8 cellular contexts compared by ENCODE assay signal in genomic region chr14:90398841-90399540, GRCh38. TPM values are rescaled to one million over a fixed set of nuclear protein-coding genes. Genes with fewer than 3 reads are reported as not detected.
DNase-seq lines count a peak whose midpoint lies in the region; ATAC-seq, FAIRE-seq and TF ChIP-seq lines count a peak whose summit lies in the region.

No MANE protein-coding gene starts in this region.

- H3K9me1 ChIP-seq in endothelial cell of umbilical vein (replicated peaks; ENCODE audit: control insufficient read depth, extremely low read depth, insufficient read depth, low read length): no peaks in the 10 kb centered on the region

- no peak for FAIRE-seq in endothelial cell of umbilical vein (lab: Jason Lieb, UNC)

- H4K20me1 ChIP-seq in DOHH2 (ENCODE audit: control insufficient read depth, insufficient read depth, low read depth, low read length): peaks cover 25% of the 10 kb centered on the region
- H4K20me1 ChIP-seq in OCI-LY3 (ENCODE audit: insufficient read depth, low read length): peaks cover 28% of the 10 kb centered on the region
- peaks cover 6% of the 10 kb centered on the region for H4K20me1 ChIP-seq in endothelial cell of umbilical vein (replicated peaks; ENCODE audit: control insufficient read depth, extremely low read depth, insufficient read depth, low read length)

- H3K9ac ChIP-seq in OCI-LY3 (ENCODE audit: low read length) (peak overlapping the region; percentile 83), endothelial cell of umbilical vein (replicated peaks; ENCODE audit: extremely low read depth, insufficient read depth, low read length) (peak overlapping the region; percentile 54), parathyroid adenoma (no peak overlapping the region)

- H3K27ac ChIP-seq in DOHH2 (ENCODE audit: low read depth, low read length) (peak overlapping the region; percentile 74), OCI-LY3 (ENCODE audit: low read length) (peak overlapping the region; percentile 71), endothelial cell of umbilical vein (ENCODE audit: insufficient read depth, low read depth, low read length) (peak overlapping the region; percentile 14), parathyroid adenoma (peak overlapping the region; percentile 72)

- H2AFZ ChIP-seq in OCI-LY3 (ENCODE audit: low read depth, low read length) (no peak overlapping the region), endothelial cell of umbilical vein (ENCODE audit: low read depth, low read length) (no peak overlapping the region), parathyroid adenoma (no peak overlapping the region)

- no peak for TF ChIP-seq POLR2A in endothelial cell of umbilical vein (IDR thresholded peaks at IDR 0.05; ENCODE audit: low read depth, low read length)

- intact Hi-C loops in endothelial cell of umbilical vein (cut with micrococcal nuclease): loop anchor here (1.0 to 5.0 kb wide), 11 partner anchors 10 to 403 kb away; no protein-coding TSS in a partner anchor

- peaks cover 58% of the 10 kb centered on the region for H3K36me3 ChIP-seq in DOHH2 (ENCODE audit: control insufficient read depth, low read length)
- H3K36me3 ChIP-seq in OCI-LY3 (replicated peaks; ENCODE audit: low read depth, low read length): peaks cover 40% of the 10 kb centered on the region
- H3K36me3 ChIP-seq in endothelial cell of umbilical vein (ENCODE audit: control insufficient read depth in 2 of 2, extremely low read depth in 1 of 2, insufficient read depth in 2 of 2, low read length in 2 of 2): peaks cover 24 to 37% of the 10 kb centered on the region in 2 experiments
- no peaks in the 10 kb centered on the region for H3K36me3 ChIP-seq in parathyroid adenoma (ENCODE audit: control insufficient read depth, insufficient read depth, low read length)

- H3K4me2 ChIP-seq in DOHH2 (ENCODE audit: low read length) (peak overlapping the region; percentile 99), OCI-LY3 (ENCODE audit: low read length) (peak overlapping the region; percentile 92), endothelial cell of umbilical vein (ENCODE audit: insufficient read depth, low read length) (peak overlapping the region; percentile 90), parathyroid adenoma (ENCODE audit: low read length) (peak overlapping the region; percentile 89)

- H3K9me3 ChIP-seq in DOHH2 (ENCODE audit: control insufficient read depth, insufficient read depth, low read length) (no peaks in the 10 kb centered on the region), OCI-LY3 (ENCODE audit: insufficient read depth, low read length) (no peaks in the 10 kb centered on the region), endothelial cell of umbilical vein (replicated peaks; ENCODE audit: control insufficient read depth, insufficient read depth, low read length) (no peaks in the 10 kb centered on the region), parathyroid adenoma (ENCODE audit: control insufficient read depth, low read length) (no peaks in the 10 kb centered on the region)

- CTCF ChIA-PET in endothelial cell of umbilical vein (lab: Charles Lee): interaction anchor here (0.7 to 3.4 kb wide), 45 partner anchors 10 to 504 kb away, joined by 3 to 63 read pairs (median 6); no protein-coding TSS in a partner anchor

- peak; percentile 31 for DNase-seq in endothelial cell of umbilical vein (ENCODE audit: low read depth, low spot score)
- DNase-seq in HCEC 1CT: no peak
- no peak for DNase-seq in HuH-7 (ENCODE audit: low spot score)
- no peak for DNase-seq in stimulated activated naive CD4-positive, alpha-beta T cell treated with Interleukin-2 at 50 U/mL for 16 hours (lab: John Stamatoyannopoulos, UW)

- peak overlapping the region; percentile 83 for H3K4me3 ChIP-seq in DOHH2 (ENCODE audit: low read length)
- H3K4me3 ChIP-seq in OCI-LY3 (ENCODE audit: low read length): peak overlapping the region; percentile 91
- peak overlapping the region; percentile 50 to 78 (median 77) for H3K4me3 ChIP-seq in endothelial cell of umbilical vein (replicated peaks in 1 of 3; ENCODE audit: insufficient read depth in 1 of 3, low read depth in 1 of 3, low read length in 3 of 3)
- H3K4me3 ChIP-seq in parathyroid adenoma (ENCODE audit: low read depth, low read length): peak overlapping the region; percentile 76

- peaks cover 49% of the 10 kb centered on the region for H3K79me2 ChIP-seq in DOHH2 (ENCODE audit: control insufficient read depth, low read length)
- H3K79me2 ChIP-seq in OCI-LY3 (ENCODE audit: low read length): peaks cover 43% of the 10 kb centered on the region
- peaks cover 54% of the 10 kb centered on the region for H3K79me2 ChIP-seq in endothelial cell of umbilical vein (ENCODE audit: control insufficient read depth, insufficient read depth, low read length)
- peaks cover 26% of the 10 kb centered on the region for H3K79me2 ChIP-seq in parathyroid adenoma

- BruUV-seq in endothelial cell of umbilical vein (replicated peaks; lab: Mats Ljungman, UMichigan): no TSS peak

- TF ChIP-seq CTCF in DOHH2 (IDR thresholded peaks at IDR 0.05; ENCODE audit: low read depth, low read length, poor library complexity, severe bottlenecking) (no peak), OCI-LY3 (IDR thresholded peaks at IDR 0.05; ENCODE audit: low read depth, low read length) (no peak), endothelial cell of umbilical vein (IDR thresholded peaks at IDR 0.05; ENCODE audit: extremely low read depth in 1 of 2, insufficient read depth in 1 of 2, low read depth in 1 of 2, low read length in 2 of 2) (no peak), parathyroid adenoma (IDR thresholded peaks at IDR 0.05) (no peak)

- dilution Hi-C loops in endothelial cell of umbilical vein (cut with MboI; ENCODE audit: extremely low pct_ligation_motif_present, low sequenced_read_pairs): no loop called here

- peaks cover 10% of the 10 kb centered on the region for H3F3A ChIP-seq in DOHH2 (ENCODE audit: control insufficient read depth, insufficient read depth)

- POLR2A ChIA-PET in endothelial cell of umbilical vein (lab: Charles Lee): interaction anchor here (1.0 kb wide), 2 partner anchors 12 to 45 kb away, joined by 3 to 4 read pairs; no protein-coding TSS in a partner anchor

- no peaks in the 10 kb centered on the region for H3K27me3 ChIP-seq in DOHH2 (ENCODE audit: control insufficient read depth, low read length)
- 0 out of 2 replicates have a peak, but pooled peaks cover 3% of the 10 kb centered on the region for H3K27me3 ChIP-seq in OCI-LY3 (ENCODE audit: low read depth, low read length)
- H3K27me3 ChIP-seq in endothelial cell of umbilical vein (ENCODE audit: control insufficient read depth in 2 of 2, insufficient read depth in 2 of 2, low read length in 2 of 2): no peaks in the 10 kb centered on the region
- no peaks in the 10 kb centered on the region for H3K27me3 ChIP-seq in parathyroid adenoma (ENCODE audit: control insufficient read depth, insufficient read depth, low read length)

- H3K9me2 ChIP-seq in DOHH2 (replicated peaks; ENCODE audit: control insufficient read depth, low read length): no peaks in the 10 kb centered on the region

- peaks cover 22% of the 10 kb centered on the region for H3K4me1 ChIP-seq in DOHH2 (ENCODE audit: control insufficient read depth, low read length)
- H3K4me1 ChIP-seq in OCI-LY3 (ENCODE audit: low read length): peaks cover 19% of the 10 kb centered on the region
- peaks cover 35% of the 10 kb centered on the region for H3K4me1 ChIP-seq in endothelial cell of umbilical vein (ENCODE audit: control insufficient read depth, extremely low read depth, insufficient read depth, low read length)
- H3K4me1 ChIP-seq in parathyroid adenoma: peaks cover 16% of the 10 kb centered on the region

- no peak for ATAC-seq in GM21619 (IDR thresholded peaks at IDR 0.05; ENCODE audit: unreplicated experiment)

TF ChIP-seq in endothelial cell of umbilical vein, 7 proteins besides CTCF, POLR2A, EP300 and RAD21:
- TF ChIP-seq GATA2 (IDR thresholded peaks at IDR 0.05; ENCODE audit: insufficient read depth, insufficient read length, low read depth, low read length): no peak
- TF ChIP-seq MYC (IDR thresholded peaks at IDR 0.05; ENCODE audit: low read depth, low read length): no peak
- no peak for TF ChIP-seq FOS (IDR thresholded peaks at IDR 0.05; ENCODE audit: borderline replicate concordance, insufficient read depth, low read length)
- no peak for TF ChIP-seq JUN (IDR thresholded peaks at IDR 0.05; ENCODE audit: borderline replicate concordance, insufficient read depth, insufficient read length, low read depth)
- no peak for TF ChIP-seq EZH2 (IDR thresholded peaks at IDR 0.05; ENCODE audit: borderline replicate concordance, low read depth, low read length, severe bottlenecking)
- TF ChIP-seq POLR2AphosphoS5 (IDR thresholded peaks at IDR 0.05; ENCODE audit: insufficient read depth, low read depth, low read length): no peak
- TF ChIP-seq MAX (IDR thresholded peaks at IDR 0.05; ENCODE audit: insufficient read depth, insufficient read length): no peak

RNA-seq across cellular contexts. Expression of gene CALM1, which starts 2.2 kb away (rescaled TPM):
- total RNA-seq in endothelial cell of umbilical vein: 731 and 743 TPM in 2 replicates
- polyA plus RNA-seq in endothelial cell of umbilical vein: 476 and 529 TPM in 2 replicates
- polyA plus RNA-seq in endothelial cell of umbilical vein (2011; cell fraction: cytosol; rRNA removed): 479 and 499 TPM in 2 replicates
- polyA plus RNA-seq in endothelial cell of umbilical vein (2011; cell fraction: nucleus; rRNA removed): 256 and 319 TPM in 2 replicates
- 434 and 637 TPM in 2 replicates for polyA plus RNA-seq in endothelial cell of umbilical vein (2012)
- 422 and 653 TPM in 2 replicates for polyA minus RNA-seq in endothelial cell of umbilical vein
- 238 TPM for polyA minus RNA-seq in endothelial cell of umbilical vein (2011; cell fraction: cytosol; rRNA and poly(A)+ RNA removed)
- 185 and 221 TPM in 2 replicates for polyA minus RNA-seq in endothelial cell of umbilical vein (2011; cell fraction: nucleus; rRNA and poly(A)+ RNA removed)

Comparison
In these comparisons a context has a peak if more than half of its experiments do, and no peak if none do; other contexts are left out.
1. H3K27ac ChIP-seq: peak in every context shown above with its lines; median percentile 74 in DOHH2; 72 in parathyroid adenoma; 71 in OCI-LY3; 14 in endothelial cell of umbilical vein.